ENCODE assay signal across 9 cellular contexts in genomic region chr1:27026621-27027574, GRCh38. TPM values are rescaled to one million over a fixed set of nuclear protein-coding genes. Genes with fewer than 3 reads are reported as not detected.
DNase-seq lines count a peak whose midpoint lies in the region; ATAC-seq and TF ChIP-seq lines count a peak whose summit lies in the region.
"Had no signal": no experiment of that assay in that cellular context is flagged by ENCODE, and none has a peak within 500 bp of the region (broad histone marks: within the 10 kb centered on the region; RNA-seq: fewer than 3 reads in every experiment).

No MANE protein-coding gene starts in this region.

- H3K79me2 ChIP-seq in mammary epithelial cell (ENCODE audit: insufficient read depth, low read length): no peaks in the 10 kb centered on the region

- DNase-seq in CMK (ENCODE audit: low read depth) (peak; percentile 80), NCI-H2107 (lab: John Stamatoyannopoulos, UW) (peak; percentile 88), mammary epithelial cell (peak; percentile 64), myocyte (ENCODE audit: low read depth) (peak; percentile 89), glomerular visceral epithelial cell (ENCODE audit: extremely low spot score) (no peak)
- no peak for DNase-seq in activated naive CD4-positive, alpha-beta T cell treated with anti-CD3 and anti-CD28 coated beads for 36 hours
- DNase-seq in activated effector memory CD4-positive, alpha-beta T cell treated with anti-CD3 and anti-CD28 coated beads, Interleukin-2, amount 50 U/mL, for 16 hours: no peak
- DNase-seq: activated CD4-positive, alpha-beta memory T cell treated with anti-CD3 and anti-CD28 coated beads for 36 hours had no signal

- TSS peak; percentile 93 for BruUV-seq in mammary epithelial cell (replicated peaks; lab: Mats Ljungman, UMichigan)

- H3K27me3 Mint-ChIP-seq in activated naive CD4-positive, alpha-beta T cell treated with anti-CD3 and anti-CD28 coated beads for 36 hours (ENCODE audit: low read depth): no peaks in the 10 kb centered on the region

- peak overlapping the region; percentile 86 for H2AFZ ChIP-seq in mammary epithelial cell (ENCODE audit: low read depth, low read length)

- H3K4me1 Mint-ChIP-seq in activated naive CD4-positive, alpha-beta T cell treated with anti-CD3 and anti-CD28 coated beads for 36 hours (ENCODE audit: low read depth): no peaks in the 10 kb centered on the region

- H4K20me1 ChIP-seq in mammary epithelial cell (ENCODE audit: insufficient read depth, low read length): no peaks in the 10 kb centered on the region

- no peaks in the 10 kb centered on the region for H3K27me3 ChIP-seq in mammary epithelial cell (ENCODE audit: insufficient read depth, low read length)

- H3K4me3 Mint-ChIP-seq in activated naive CD4-positive, alpha-beta T cell treated with anti-CD3 and anti-CD28 coated beads for 36 hours: no peak overlapping the region
- H3K4me3 Mint-ChIP-seq: activated CD4-positive, alpha-beta memory T cell treated with anti-CD3 and anti-CD28 coated beads for 36 hours had no signal

- no peaks in the 10 kb centered on the region for H3K9me3 Mint-ChIP-seq in activated naive CD4-positive, alpha-beta T cell treated with anti-CD3 and anti-CD28 coated beads for 36 hours
- H3K9me3 Mint-ChIP-seq: activated CD4-positive, alpha-beta memory T cell treated with anti-CD3 and anti-CD28 coated beads for 36 hours had no signal

- no peak overlapping the region for H3K27ac Mint-ChIP-seq in activated naive CD4-positive, alpha-beta T cell treated with anti-CD3 and anti-CD28 coated beads for 36 hours
- H3K27ac Mint-ChIP-seq: activated CD4-positive, alpha-beta memory T cell treated with anti-CD3 and anti-CD28 coated beads for 36 hours had no signal

- intact Hi-C loops in mammary epithelial cell (cut with micrococcal nuclease): no loop called here
- intact Hi-C loops in activated naive CD4-positive, alpha-beta T cell treated with anti-CD3 and anti-CD28 coated beads for 36 hours (cut with micrococcal nuclease): no loop called here

- no peak overlapping the region for H3K9ac ChIP-seq in mammary epithelial cell (ENCODE audit: insufficient read depth, low read length)

- no peak for TF ChIP-seq CTCF in mammary epithelial cell (conservative IDR thresholded peaks at IDR 0.05 in 1 of 2, IDR thresholded peaks at IDR 0.05 in 1 of 2; ENCODE audit: extremely low read depth in 1 of 2, insufficient read depth in 1 of 2, low read depth in 1 of 2, low read length in 2 of 2)

- H3K4me3 ChIP-seq in mammary epithelial cell (replicated peaks in 1 of 3; ENCODE audit: insufficient read depth in 1 of 3, low read depth in 2 of 3, low read length in 3 of 3): no peak overlapping the region

- no peaks in the 10 kb centered on the region for H3K36me3 Mint-ChIP-seq in activated naive CD4-positive, alpha-beta T cell treated with anti-CD3 and anti-CD28 coated beads for 36 hours (ENCODE audit: low read depth)
- H3K36me3 Mint-ChIP-seq: activated CD4-positive, alpha-beta memory T cell treated with anti-CD3 and anti-CD28 coated beads for 36 hours had no signal

- H3K9me3 ChIP-seq in mammary epithelial cell (replicated peaks; ENCODE audit: insufficient read depth, low read length): no peaks in the 10 kb centered on the region

- peak overlapping the region; percentile 49 for H3K4me2 ChIP-seq in mammary epithelial cell (ENCODE audit: insufficient read depth, low read depth, low read length)

- no peak overlapping the region for H3K27ac ChIP-seq in mammary epithelial cell (ENCODE audit: insufficient read depth, low read depth, low read length)

- CTCF ChIA-PET in mammary epithelial cell (lab: Charles Lee; ENCODE audit: low non-redundant PET): no interaction called here
- CTCF ChIA-PET in activated naive CD4-positive, alpha-beta T cell treated with anti-CD3 and anti-CD28 coated beads for 36 hours (lab: Charles Lee): no interaction called here

- ATAC-seq in HG03378 (IDR thresholded peaks at IDR 0.05; ENCODE audit: unreplicated experiment): no peak

- dilution Hi-C loops in mammary epithelial cell (cut with HindIII; ENCODE audit: low sequenced_read_pairs): loop anchor here (25.0 kb wide), 1 partner anchor 260 kb away; no protein-coding TSS in a partner anchor

- peaks cover 15% of the 10 kb centered on the region for H3K4me1 ChIP-seq in mammary epithelial cell (ENCODE audit: insufficient read depth, low read length)

- H3K36me3 ChIP-seq in mammary epithelial cell (ENCODE audit: insufficient read depth, low read length): no peaks in the 10 kb centered on the region

- in situ Hi-C loops in mammary epithelial cell (cut with MboI; ENCODE audit: low sequenced_read_pairs in 2 of 2): no loop called here

- 15% methylated on average over 18 of the region's 19 CpGs for WGBS in mammary epithelial cell (ENCODE audit: low coverage, missing lambda C conversion rate)

RNA-seq across cellular contexts. Expression of gene TENT5B, which starts 14.2 kb away (rescaled TPM):
- total RNA-seq in mammary epithelial cell (10 to 100 TPM; 23.4 to 50.7 TPM), myocyte (0.94 and 5.2 TPM in 2 replicates)
- polyA plus RNA-seq in mammary epithelial cell: 21.8 TPM
- polyA minus RNA-seq in mammary epithelial cell: 24.1 TPM
- polyA plus RNA-seq in myocyte (2012): 0.29 TPM
- not detected for total RNA-seq in activated naive CD4-positive, alpha-beta T cell treated with anti-CD3 and anti-CD28 coated beads for 36 hours
- total RNA-seq: activated CD4-positive, alpha-beta memory T cell treated with anti-CD3 and anti-CD28 coated beads for 36 hours had no signal

RNA-seq across cellular contexts. Expression of gene TRNP1, which starts 33.4 kb away (rescaled TPM):
- 100 to 1,000 TPM in 1 of 2 donors, 10 to 100 TPM in 1; 99.0 to 142 TPM for total RNA-seq in mammary epithelial cell
- polyA plus RNA-seq in mammary epithelial cell: 196 TPM
- polyA minus RNA-seq in mammary epithelial cell: 75.9 TPM
- 4.7 and 5.4 TPM in 2 replicates for total RNA-seq in myocyte
- polyA plus RNA-seq in myocyte (2012): 6.0 TPM
- under 1 TPM; 0.20 to 0.43 TPM for total RNA-seq in activated naive CD4-positive, alpha-beta T cell treated with anti-CD3 and anti-CD28 coated beads for 36 hours

Comparison
In these comparisons a context has a peak if more than half of its experiments do, and no peak if none do; other contexts are left out.
1. DNase-seq: peak in CMK (single experiment), NCI-H2107 (single experiment), mammary epithelial cell (single experiment) and myocyte (single experiment); none in activated naive CD4-positive, alpha-beta T cell treated with anti-CD3 and anti-CD28 coated beads for 36 hours (single experiment), glomerular visceral epithelial cell (single experiment) and activated effector memory CD4-positive, alpha-beta T cell treated with anti-CD3 and anti-CD28 coated beads, Interleukin-2, amount 50 U/mL, for 16 hours (single experiment).
2. RNA of gene TRNP1, which starts 33.4 kb away (total RNA-seq): 99.0 to 142 TPM in mammary epithelial cell; 4.7 to 5.4 TPM in myocyte and 0.20 to 0.43 TPM in activated naive CD4-positive, alpha-beta T cell treated with anti-CD3 and anti-CD28 coated beads for 36 hours; every median in the first group is over 10 times any median in the second.